In the genomic region with DNA sequence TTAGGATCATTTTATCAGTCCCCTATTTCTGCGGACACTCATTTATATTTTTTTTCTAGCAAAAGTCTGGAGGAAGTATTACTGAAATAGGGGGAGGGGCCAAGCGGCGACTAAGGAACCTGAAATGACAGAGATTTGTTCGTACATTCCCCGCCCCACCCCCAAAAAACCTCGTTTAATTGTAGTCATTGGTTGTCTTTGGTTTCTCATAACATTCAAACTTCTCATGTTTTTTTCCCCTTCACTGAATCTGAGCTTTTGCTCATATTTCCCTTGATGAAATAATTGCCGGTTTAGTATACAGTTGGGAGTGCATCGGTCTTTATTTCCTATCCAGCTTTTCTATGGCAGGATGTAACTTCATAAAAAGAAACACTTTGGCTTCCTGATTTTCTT, we compare ENCODE assay signal across 9 cellular contexts. TPM values are rescaled to one million over a fixed set of nuclear protein-coding genes. Genes with fewer than 3 reads are reported as not detected.
A peak's percentile ranks its signal among the peaks of the same experiment; 100 is the strongest.
DNase-seq lines count a peak whose midpoint lies in the region; ATAC-seq and TF ChIP-seq lines count a peak whose summit lies in the region.
"Had no signal": no experiment of that assay in that cellular context is flagged by ENCODE, and none has a peak within 500 bp of the region (broad histone marks: within the 10 kb centered on the region; RNA-seq: fewer than 3 reads in every experiment).

No MANE protein-coding gene starts in this region.

- peak overlapping the region; percentile 72 to 85 for H3K4me3 ChIP-seq in neutrophil (ENCODE audit: low read depth in 1 of 2, low read length in 1 of 2)
- peak overlapping the region; percentile 20 to 61 for H3K4me3 ChIP-seq in aorta (ENCODE audit: low read length in 2 of 2)

- peaks cover 71% of the 10 kb centered on the region for H3K27me3 ChIP-seq in neutrophil
- no peaks in the 10 kb centered on the region for H3K27me3 ChIP-seq in aorta (ENCODE audit: control insufficient read depth in 1 of 2, insufficient read depth in 2 of 2, low read length in 1 of 2)

- DNase-seq in activated CD8-positive, alpha-beta memory T cell treated with anti-CD3 and anti-CD28 coated beads for 1 hour (ENCODE audit: extremely low read depth in 1 of 2, low read depth in 1 of 2) = peak; percentile 28 to 55
- DNase-seq in activated CD8-positive, alpha-beta memory T cell treated with anti-CD3 and anti-CD28 coated beads, Interleukin-2, amount 50 U/mL, for 48 hours = no peak
- peak; percentile 62 to 64 for DNase-seq in activated CD4-positive, alpha-beta T cell treated with anti-CD3 and anti-CD28 coated beads for 24 hours (ENCODE audit: low read depth in 2 of 2)
- peak; percentile 67 for DNase-seq in effector CD4-positive, alpha-beta T cell
- no peak for DNase-seq in aorta

- intact Hi-C loops in aorta (cut with DNase I) = loop anchor here (5.0 kb wide), 1 partner anchor 168 kb away; no protein-coding TSS in a partner anchor

- H3K4me1 ChIP-seq in neutrophil (ENCODE audit: control insufficient read depth in 1 of 2, insufficient read depth in 1 of 2, low read depth in 1 of 2, low read length in 1 of 2) = peaks cover 14 to 25% of the 10 kb centered on the region in 2 experiments
- no peaks in the 10 kb centered on the region for H3K4me1 ChIP-seq in aorta (ENCODE audit: control insufficient read depth in 1 of 2, insufficient read depth in 2 of 2, low read length in 2 of 2)

- no peak overlapping the region for H3K27ac ChIP-seq in neutrophil
- no peak overlapping the region for H3K27ac ChIP-seq in aorta (ENCODE audit: low read depth in 1 of 2, low read length in 2 of 2)

- 2 to 4% methylated on average over 8 of the region's 8 CpGs for WGBS in aorta, 2 donors

- H3K36me3 ChIP-seq in neutrophil (no peaks in the 10 kb centered on the region), aorta (ENCODE audit: control insufficient read depth in 1 of 2, insufficient read depth in 2 of 2, low read length in 1 of 2) (no peaks in the 10 kb centered on the region)

- no peak for TF ChIP-seq CTCF in neutrophil (IDR thresholded peaks at IDR 0.05)

- no peak for ATAC-seq in aorta (ENCODE audit: low FRiP score)
- no peak for ATAC-seq in GM18867 (IDR thresholded peaks at IDR 0.05; ENCODE audit: unreplicated experiment)
- no peak for ATAC-seq in GM18502 (IDR thresholded peaks at IDR 0.05; ENCODE audit: poor library complexity, unreplicated experiment)

- H3K9me3 ChIP-seq in neutrophil = no peaks in the 10 kb centered on the region
- H3K9me3 ChIP-seq in aorta (ENCODE audit: control insufficient read depth, low read length) = no peaks in the 10 kb centered on the region
- H3K9me3 ChIP-seq: mucosa of descending colon had no signal

RNA-seq across cellular contexts. Expression of a gene that starts 0.8 kb away (rescaled TPM):
- total RNA-seq in aorta = 100 to 1,000 TPM; 100 to 162 TPM
- polyA plus RNA-seq in aorta = 10 to 100 TPM; 31.7 to 32.5 TPM

Comparison
In these comparisons a context has a peak if more than half of its experiments do, and no peak if none do; other contexts are left out.
1. DNase-seq: peak in activated CD8-positive, alpha-beta memory T cell treated with anti-CD3 and anti-CD28 coated beads for 1 hour (2 of 2), activated CD4-positive, alpha-beta T cell treated with anti-CD3 and anti-CD28 coated beads for 24 hours (2 of 2) and effector CD4-positive, alpha-beta T cell (single experiment); none in activated CD8-positive, alpha-beta memory T cell treated with anti-CD3 and anti-CD28 coated beads, Interleukin-2, amount 50 U/mL, for 48 hours (single experiment) and aorta (0 of 2).